8 cellular contexts compared by ENCODE assay signal in the genomic region with DNA sequence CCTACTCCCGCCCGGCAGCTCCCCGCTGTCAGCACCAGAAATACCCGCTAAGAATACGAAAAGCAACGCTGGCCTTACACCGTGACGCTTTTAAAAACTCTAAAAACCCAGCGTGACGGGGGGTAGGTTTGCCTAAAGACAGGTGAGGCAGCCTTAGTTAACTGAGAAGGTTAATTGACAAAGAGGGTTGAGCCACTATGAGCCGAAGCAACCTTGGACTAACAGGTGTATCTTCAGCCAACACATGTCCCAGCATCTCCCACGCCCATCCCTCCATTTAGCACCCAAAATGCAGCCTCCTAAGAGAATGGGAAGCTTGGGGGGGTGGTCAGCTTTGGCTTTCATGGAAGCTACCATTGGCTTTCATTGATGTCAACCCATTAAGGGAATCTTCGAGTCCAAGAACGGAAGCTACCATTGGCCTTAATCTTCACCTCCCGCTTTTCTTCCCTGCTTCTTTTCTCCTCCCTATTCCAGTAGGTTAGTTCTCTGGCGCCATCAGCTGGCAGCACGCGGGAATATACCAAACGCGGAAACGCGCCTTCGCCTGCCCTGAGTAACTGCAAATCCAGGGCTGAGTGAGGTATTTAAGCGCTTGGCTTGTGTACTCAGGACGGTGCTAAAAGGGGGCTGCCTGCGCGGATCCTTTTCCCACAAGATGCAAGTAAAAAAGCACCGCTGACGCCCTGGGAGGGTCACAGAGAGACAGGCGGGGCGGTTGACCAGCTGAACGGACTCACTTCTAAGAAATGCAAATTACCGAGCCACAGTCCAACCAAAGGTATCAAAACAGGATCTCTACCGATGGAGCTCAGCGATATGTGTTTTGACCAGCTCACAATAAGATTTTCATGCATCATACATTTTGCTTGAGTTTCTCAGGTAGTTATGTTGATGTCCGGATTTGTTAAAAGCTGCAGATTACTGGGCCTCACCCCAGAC. TPM values are rescaled to one million over a fixed set of nuclear protein-coding genes. Genes with fewer than 3 reads are reported as not detected.
A peak's percentile ranks its signal among the peaks of the same experiment; 100 is the strongest.
DNase-seq lines count a peak whose midpoint lies in the region; ATAC-seq, FAIRE-seq and TF ChIP-seq lines count a peak whose summit lies in the region.

No MANE protein-coding gene starts in this region.

- peaks cover 10% of the 10 kb centered on the region for H3K4me1 ChIP-seq in OCI-LY1 (ENCODE audit: insufficient read depth, low read length, severe bottlenecking)

- H3K79me2 ChIP-seq in OCI-LY1 (ENCODE audit: insufficient read depth, low read length), result no peaks in the 10 kb centered on the region

- H3F3A ChIP-seq in OCI-LY1 (ENCODE audit: insufficient read depth, low read length), result no peaks in the 10 kb centered on the region

- ATAC-seq in activated CD4-positive, CD25-positive, alpha-beta regulatory T cell treated with anti-CD3 and anti-CD28 coated beads, Interleukin-2, amount 50 U/mL, for 24 hours, result no peak
- ATAC-seq in HG02870 (IDR thresholded peaks at IDR 0.05; ENCODE audit: unreplicated experiment) (peak; percentile 68), left lobe of liver (peak; percentile 98)

- no peaks in the 10 kb centered on the region for H3K9me2 ChIP-seq in OCI-LY1 (ENCODE audit: low read depth, low read length)

- H3K27ac ChIP-seq in OCI-LY1 (ENCODE audit: low read depth, low read length, poor library complexity, severe bottlenecking), result no peak overlapping the region

- no peak overlapping the region for H2AFZ ChIP-seq in OCI-LY1 (ENCODE audit: low read length)

- no peaks in the 10 kb centered on the region for H3K36me3 ChIP-seq in OCI-LY1 (ENCODE audit: insufficient read depth, low read length)

- no peaks in the 10 kb centered on the region for H3K27me3 ChIP-seq in OCI-LY1 (ENCODE audit: insufficient read depth, low read length)

- H3K4me2 ChIP-seq in OCI-LY1 (ENCODE audit: low read length), result peak overlapping the region; percentile 70

- no peaks in the 10 kb centered on the region for H3K9me3 ChIP-seq in OCI-LY1 (ENCODE audit: low read length)

- H4K20me1 ChIP-seq in OCI-LY1 (ENCODE audit: insufficient read depth, low read length), result no peaks in the 10 kb centered on the region

- H3K4me3 ChIP-seq in OCI-LY1 (ENCODE audit: low read depth, low read length, poor library complexity, severe bottlenecking), result peak overlapping the region; percentile 48

- FAIRE-seq in RCC 7860 (lab: Jason Lieb, UNC), result no peak

- peak; percentile 85 for TF ChIP-seq CTCF in OCI-LY1 (IDR thresholded peaks at IDR 0.05; ENCODE audit: low read length)

- peak; percentile 42 for DNase-seq in activated CD4-positive, CD25-positive, alpha-beta regulatory T cell treated with anti-CD3 and anti-CD28 coated beads, Interleukin-2, amount 50 U/mL, for 72 hours
- DNase-seq in cerebellum (ENCODE audit: low spot score) (peak; percentile 5), left lobe of liver (ENCODE audit: low spot score) (peak; percentile 85), stromal cell of bone marrow (ENCODE audit: low read depth) (peak; percentile 59), RCC 7860 (ENCODE audit: low spot score) (no peak)

- H3K9ac ChIP-seq in OCI-LY1 (ENCODE audit: low read length), result no peak overlapping the region; the same call in 1 of the 2 replicates

RNA-seq across cellular contexts. Expression of a gene that starts 38.5 kb away (rescaled TPM):
- total RNA-seq in cerebellum (1.8 TPM), left lobe of liver (374 TPM)

RNA-seq across cellular contexts. Expression of a gene that starts 56.2 kb away (rescaled TPM):
- total RNA-seq in cerebellum (2.4 TPM), left lobe of liver (not detected)

Comparison
In these comparisons a context has a peak if more than half of its experiments do, and no peak if none do; other contexts are left out.
1. ATAC-seq: peak in HG02870 (single experiment) and left lobe of liver (single experiment); none in activated CD4-positive, CD25-positive, alpha-beta regulatory T cell treated with anti-CD3 and anti-CD28 coated beads, Interleukin-2, amount 50 U/mL, for 24 hours (0 of 2).
2. RNA of a gene that starts 38.5 kb away (total RNA-seq): 374 TPM in left lobe of liver (single experiment); 1.8 TPM in cerebellum (single experiment); every median in the first group is over 100 times any median in the second.